8 cellular contexts compared by ENCODE assay signal in genomic region chr4:48016141-48017107, GRCh38. TPM values are rescaled to one million over a fixed set of nuclear protein-coding genes. Genes with fewer than 3 reads are reported as not detected.
DNase-seq lines count a peak whose midpoint lies in the region; ATAC-seq and TF ChIP-seq lines count a peak whose summit lies in the region.

Gene CNGA1, minus strand, starts transcription at chr4:48016681. Its CDS starts 63,992 bp downstream, at chr4:47952689.
Gene NIPAL1, plus strand, starts transcription at chr4:48016772. Its CDS starts 68 bp downstream, at chr4:48016840.

- DNase-seq in AG10803 (ENCODE audit: low read depth) (peak; percentile 12), NCI-H345 treated with DMSO at 0.1 percent for 48 hours (lab: John Stamatoyannopoulos, UW; ENCODE audit: unreplicated experiment) (peak; percentile 68), colonic mucosa (peak; percentile 93), left lung (peak; percentile 76 to 95)
- DNase-seq in activated CD4-positive, alpha-beta T cell treated with anti-CD3 and anti-CD28 coated beads for 4 hours = peak; percentile 71 to 73
- DNase-seq in stimulated activated CD4-positive, alpha-beta T cell treated with anti-CD3 and anti-CD28 coated beads, Interleukin-2, amount 100 ng/mL, for 4 hours (ENCODE audit: low read depth) = peak; percentile 65

- ATAC-seq in GM19025 (IDR thresholded peaks at IDR 0.05; ENCODE audit: low read depth, unreplicated experiment) (peak; percentile 92), HG03175 (IDR thresholded peaks at IDR 0.05; ENCODE audit: unreplicated experiment) (peak; percentile 81), left lung (peak; percentile 100)

- no peaks in the 10 kb centered on the region for H3K36me3 ChIP-seq in colonic mucosa
- H3K36me3 ChIP-seq in left lung = no peaks in the 10 kb centered on the region

- H3K9ac ChIP-seq in colonic mucosa (ENCODE audit: low read depth in 2 of 2, low read length in 2 of 2) = peak within 1 kb of the TSS; percentile 82 to 97

- H3K9me3 ChIP-seq in colonic mucosa = no peaks in the 10 kb centered on the region
- H3K9me3 ChIP-seq in left lung = no peaks in the 10 kb centered on the region

- peak; percentile 41 for TF ChIP-seq CTCF in AG10803 (conservative IDR thresholded peaks at IDR 0.05; ENCODE audit: low read length)
- no peak for TF ChIP-seq CTCF in colonic mucosa (IDR thresholded peaks at IDR 0.05)
- peak in 1 of 2 donors; percentile 15 for TF ChIP-seq CTCF in left lung (IDR thresholded peaks at IDR 0.05)

- H3K27ac ChIP-seq in colonic mucosa (peak within 1 kb of the TSS; percentile 88), left lung (peak within 1 kb of the TSS in 1 of 2 donors; percentile 48)

- no peaks in the 10 kb centered on the region for H3K27me3 ChIP-seq in colonic mucosa
- H3K27me3 ChIP-seq in left lung = peaks cover 0 to 57% of the 10 kb centered on the region in 2 donors

- intact Hi-C loops in colonic mucosa (cut with DNase I) = no loop called here
- intact Hi-C loops in left lung (cut with DNase I) = no loop called here

- H3K4me3 ChIP-seq in AG10803 (ENCODE audit: low read length) = peak within 1 kb of the TSS; percentile 58
- peak within 1 kb of the TSS; percentile 54 for H3K4me3 ChIP-seq in colonic mucosa
- peak within 1 kb of the TSS; percentile 58 to 66 for H3K4me3 ChIP-seq in left lung

- H3K4me1 ChIP-seq in colonic mucosa (no peaks in the 10 kb centered on the region), left lung (peaks cover 0 to 16% of the 10 kb centered on the region in 2 donors)

RNA-seq across cellular contexts. Expression of gene CNGA1, which starts in this region (rescaled TPM):
- 10 to 100 TPM in 1 of 2 donors, 1 to 10 TPM in 1; 2.6 to 15.9 TPM for total RNA-seq in colonic mucosa
- total RNA-seq in left lung = under 1 TPM in 1 of 2 donors, not detected in 1; 0.73 TPM

RNA-seq across cellular contexts. Expression of gene NIPAL1, which starts in this region (rescaled TPM):
- total RNA-seq in colonic mucosa (10 to 100 TPM; 38.7 to 47.9 TPM), left lung (1 to 10 TPM; 1.6 to 3.1 TPM)

Comparison
In these comparisons a context has a peak if more than half of its experiments do, and no peak if none do; other contexts are left out.
1. RNA of gene NIPAL1 (total RNA-seq): 38.7 to 47.9 TPM in colonic mucosa; 1.6 to 3.1 TPM in left lung; every median in the first group is over 4 times any median in the second.
2. DNase-seq: peak in every context shown above with its lines; median percentile 93 in colonic mucosa; 86 in left lung; 72 in activated CD4-positive, alpha-beta T cell treated with anti-CD3 and anti-CD28 coated beads for 4 hours; 68 in NCI-H345 treated with DMSO at 0.1 percent for 48 hours; 65 in stimulated activated CD4-positive, alpha-beta T cell treated with anti-CD3 and anti-CD28 coated beads, Interleukin-2, amount 100 ng/mL, for 4 hours; 12 in AG10803.
3. Peak in every context shown above with its lines, with median percentiles within 50 percentile points of each other: H3K4me3 ChIP-seq and ATAC-seq.